1 cellular context compared by ENCODE assay signal in genomic region chr1:24186031-24186710, GRCh38.
TF ChIP-seq lines count a peak whose summit lies in the region.

No MANE protein-coding gene starts in this region.

TF ChIP-seq in WTC11, 78 proteins besides CTCF, POLR2A, EP300 and RAD21 (continued from another document):
- TF ChIP-seq HMGXB4 (CRISPR knock-in tag; IDR thresholded peaks at IDR 0.05) (no peak), ZNF232 (CRISPR knock-in tag; IDR thresholded peaks at IDR 0.05) (no peak), OVOL2 (CRISPR knock-in tag; IDR thresholded peaks at IDR 0.05; ENCODE audit: borderline replicate concordance) (no peak), ZNF396 (CRISPR knock-in tag; IDR thresholded peaks at IDR 0.05; ENCODE audit: borderline replicate concordance) (no peak)
- TF ChIP-seq, protein P1, sequence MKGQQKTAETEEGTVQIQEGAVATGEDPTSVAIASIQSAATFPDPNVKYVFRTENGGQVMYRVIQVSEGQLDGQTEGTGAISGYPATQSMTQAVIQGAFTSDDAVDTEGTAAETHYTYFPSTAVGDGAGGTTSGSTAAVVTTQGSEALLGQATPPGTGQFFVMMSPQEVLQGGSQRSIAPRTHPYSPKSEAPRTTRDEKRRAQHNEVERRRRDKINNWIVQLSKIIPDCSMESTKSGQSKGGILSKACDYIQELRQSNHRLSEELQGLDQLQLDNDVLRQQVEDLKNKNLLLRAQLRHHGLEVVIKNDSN (CRISPR knock-in tag; IDR thresholded peaks at IDR 0.05): no peak
